ENCODE assay signal across 21 cellular contexts in genomic region chr14:72606879-72607278, GRCh38.
DNase-seq lines count a peak whose midpoint lies in the region; ATAC-seq and TF ChIP-seq lines count a peak whose summit lies in the region.
"Had no signal": no experiment of that assay in that cellular context is flagged by ENCODE, and none has a peak within 500 bp of the region (broad histone marks: within the 10 kb centered on the region; RNA-seq: fewer than 3 reads in every experiment).

No MANE protein-coding gene starts in this region.

- H2AFZ ChIP-seq in GM23248 (peak overlapping the region; percentile 3; the same call in 1 of the 2 replicates), mesenchymal stem cell (ENCODE audit: low read depth, low read length) (no peak overlapping the region)

- H3K79me1 ChIP-seq in mesenchymal stem cell (replicated peaks; ENCODE audit: low read length, poor library complexity, severe bottlenecking): no peaks in the 10 kb centered on the region

- in situ Hi-C loops in GM23248 (cut with MboI): no loop called here

- peaks cover 26% of the 10 kb centered on the region for H3F3A ChIP-seq in GM23248 (ENCODE audit: insufficient read depth)

- ATAC-seq in HG03457 (IDR thresholded peaks at IDR 0.05; ENCODE audit: unreplicated experiment): no peak
- ATAC-seq: HepG2, Panc1 had no signal

- H3K4me1 ChIP-seq in GM23248 (ENCODE audit: insufficient read depth): peaks cover 47% of the 10 kb centered on the region
- H3K4me1 ChIP-seq in SJSA1 (replicated peaks): peaks cover 57% of the 10 kb centered on the region
- H3K4me1 ChIP-seq in mesenchymal stem cell (ENCODE audit: control insufficient read depth, insufficient read depth, low read depth, low read length): peaks cover 37% of the 10 kb centered on the region
- H3K4me1 ChIP-seq in vagina: no peaks in the 10 kb centered on the region
- H3K4me1 ChIP-seq: Caco-2 had no signal

- peak overlapping the region; percentile 48 for H3K4me2 ChIP-seq in GM23248 (ENCODE audit: unreplicated experiment)
- H3K4me2 ChIP-seq in mesenchymal stem cell (ENCODE audit: low read length, poor library complexity, severe bottlenecking): no peak overlapping the region

- peak overlapping the region in 1 of 2 experiments; percentile 28 for H2BK12ac ChIP-seq in mesenchymal stem cell (ENCODE audit: low read length in 2 of 2)

- H3K9ac ChIP-seq in GM23248 (no peak overlapping the region), mesenchymal stem cell (ENCODE audit: low read length) (no peak overlapping the region)

- intact Hi-C loops in vagina (cut with DNase I): no loop called here

- H3K18ac ChIP-seq in mesenchymal stem cell (ENCODE audit: low read depth in 1 of 2, low read length in 2 of 2): no peak overlapping the region

- H3K23ac ChIP-seq in mesenchymal stem cell (ENCODE audit: low read length in 2 of 2): no peak overlapping the region

- H3K27me3 ChIP-seq in GM23248 (replicated peaks; ENCODE audit: insufficient read depth) (no peaks in the 10 kb centered on the region), SJSA1 (replicated peaks) (no peaks in the 10 kb centered on the region), mesenchymal stem cell (ENCODE audit: control insufficient read depth in 1 of 2, insufficient read depth in 1 of 2, low read length in 2 of 2) (no peaks in the 10 kb centered on the region), vagina (no peaks in the 10 kb centered on the region)

- H3K9me3 ChIP-seq in GM23248 (ENCODE audit: low read depth) (no peaks in the 10 kb centered on the region), SJSA1 (replicated peaks) (no peaks in the 10 kb centered on the region), mesenchymal stem cell (ENCODE audit: control insufficient read depth, low read length) (no peaks in the 10 kb centered on the region), vagina (no peaks in the 10 kb centered on the region)
- H3K9me3 ChIP-seq: Caco-2 had no signal

- H3K4ac ChIP-seq in mesenchymal stem cell (ENCODE audit: low read depth in 1 of 2, low read length in 2 of 2): no peak overlapping the region

- no peak overlapping the region for H3K14ac ChIP-seq in mesenchymal stem cell (ENCODE audit: low read length in 2 of 2)

- H2BK5ac ChIP-seq in mesenchymal stem cell (ENCODE audit: low read depth, low read length, poor library complexity, severe bottlenecking): no peak overlapping the region

- H2BK120ac ChIP-seq in mesenchymal stem cell (ENCODE audit: low read depth, low read length): no peak overlapping the region

- no peaks in the 10 kb centered on the region for H3K9me2 ChIP-seq in GM23248 (ENCODE audit: insufficient read depth)

- H3K4me3 ChIP-seq in GM23248 (no peak overlapping the region), SJSA1 (no peak overlapping the region), mesenchymal stem cell (ENCODE audit: insufficient read depth in 1 of 2, low read depth in 1 of 2, low read length in 2 of 2) (no peak overlapping the region), vagina (no peak overlapping the region)

- no peak overlapping the region for H4K91ac ChIP-seq in mesenchymal stem cell (ENCODE audit: low read length)

- no peaks in the 10 kb centered on the region for H4K20me1 ChIP-seq in GM23248 (ENCODE audit: insufficient read depth)

- no peaks in the 10 kb centered on the region for H3K79me2 ChIP-seq in GM23248 (ENCODE audit: insufficient read depth)

- peak overlapping the region; percentile 3 for H2AK5ac ChIP-seq in mesenchymal stem cell (ENCODE audit: low read length, severe bottlenecking)

- H2BK15ac ChIP-seq in mesenchymal stem cell (ENCODE audit: low read depth, poor library complexity, severe bottlenecking): no peak overlapping the region

- H3K27ac ChIP-seq in GM23248 (0 out of 2 replicates have a peak overlapping the region, but pooled peaks have one; percentile 93), SJSA1 (peak overlapping the region; percentile 99), mesenchymal stem cell (ENCODE audit: low read length, poor library complexity, severe bottlenecking) (peak overlapping the region; percentile 95), vagina (no peak overlapping the region)
- H3K27ac ChIP-seq: HL-60 had no signal

- peak; percentile 38 for DNase-seq in GM23248
- DNase-seq in SJSA1 (ENCODE audit: low read depth in 1 of 2, low spot score in 2 of 2): no peak
- no peak for DNase-seq in mesenchymal stem cell
- DNase-seq in vagina (ENCODE audit: extremely low spot score in 2 of 2): peak; percentile 6 to 32
- no peak for DNase-seq in NCI-H2171 treated with DMSO at 0.1 percent for 48 hours (lab: John Stamatoyannopoulos, UW)
- no peak for DNase-seq in stimulated activated CD4-positive, alpha-beta T cell treated with anti-CD3 and anti-CD28 coated beads, Interleukin-4, amount 100 ng/mL, for 4 hours
- DNase-seq: Caco-2; CD4-positive, alpha-beta memory T cell; DMS 273 treated with DMSO at 0.1 percent for 48 hours; DMS79 treated with DMSO at 0.1 percent for 48 hours; H7; KG1; NCI-H1092 treated with DMSO at 0.1 percent for 48 hours; NCI-H1436 treated with DMSO at 0.1 percent for 48 hours; NCI-H2029; NCI-H226; NCI-H510A treated with DMSO at 0.1 percent for 48 hours had no signal

- H4K8ac ChIP-seq in mesenchymal stem cell (ENCODE audit: low read length): no peak overlapping the region

- H3K36me3 ChIP-seq in GM23248 (ENCODE audit: low read depth): no peaks in the 10 kb centered on the region
- H3K36me3 ChIP-seq in SJSA1: no peaks in the 10 kb centered on the region
- no peaks in the 10 kb centered on the region for H3K36me3 ChIP-seq in mesenchymal stem cell (ENCODE audit: control insufficient read depth in 1 of 2, insufficient read depth in 2 of 2, low read depth in 1 of 2, low read length in 2 of 2)
- H3K36me3 ChIP-seq in vagina: no peaks in the 10 kb centered on the region

- no peak for TF ChIP-seq CTCF in vagina (IDR thresholded peaks at IDR 0.05)

- 27 to 33% methylated on average over 1 of the region's 1 CpG for WGBS in GM23248 (ENCODE audit: low coverage in 1 of 2, low lambda C conversion rate in 2 of 2, missing lambda C conversion rate in 2 of 2), 2 experiments
- WGBS in mesenchymal stem cell: 100% methylated on average over 1 of the region's 1 CpG

- TF ChIP-seq POLR2A in vagina (IDR thresholded peaks at IDR 0.05): no peak

Comparison
In these comparisons a context has a peak if more than half of its experiments do, and no peak if none do; other contexts are left out.
1. DNase-seq: peak in GM23248 (single experiment) and vagina (2 of 2); none in SJSA1 (0 of 2), mesenchymal stem cell (single experiment), NCI-H2171 treated with DMSO at 0.1 percent for 48 hours (single experiment) and stimulated activated CD4-positive, alpha-beta T cell treated with anti-CD3 and anti-CD28 coated beads, Interleukin-4, amount 100 ng/mL, for 4 hours (0 of 2).